ENCODE assay signal across 8 cellular contexts in genomic region chr19:40610396-40611064, GRCh38. TPM values are rescaled to one million over a fixed set of nuclear protein-coding genes. Genes with fewer than 3 reads are reported as not detected.
DNase-seq lines count a peak whose midpoint lies in the region; ATAC-seq and TF ChIP-seq lines count a peak whose summit lies in the region.

No MANE protein-coding gene starts in this region.

- no TSS peak for BruUV-seq in PC-9 (replicated peaks; lab: Mats Ljungman, UMichigan)

- POLR2A ChIA-PET in PC-9 (lab: Charles Lee; ENCODE audit: unreplicated experiment): interaction anchor here (0.5 to 1.0 kb wide), 6 partner anchors 36 to 1182 kb away, joined by 3 to 10 read pairs (median 4); no protein-coding TSS in a partner anchor

- DNase-seq in DMS53 (lab: John Stamatoyannopoulos, UW) (peak; percentile 93), PC-9 (no peak), right atrium auricular region (ENCODE audit: low spot score) (no peak), glomerular visceral epithelial cell (ENCODE audit: extremely low spot score) (no peak)
- peak; percentile 68 for DNase-seq in activated naive CD4-positive, alpha-beta T cell treated with anti-CD3 and anti-CD28 coated beads, Interleukin-2, amount 50 U/mL, for 16 hours

- no peaks in the 10 kb centered on the region for H3K79me2 ChIP-seq in PC-9 (ENCODE audit: low read depth)

- no peaks in the 10 kb centered on the region for H3K9me3 ChIP-seq in PC-9 (ENCODE audit: insufficient read depth, low read depth)
- no peaks in the 10 kb centered on the region for H3K9me3 ChIP-seq in right atrium auricular region

- CTCF ChIA-PET in PC-9 (lab: Charles Lee): no interaction called here

- H3K4me3 ChIP-seq in PC-9 (peak overlapping the region; percentile 63; the same call in 1 of the 2 replicates), right atrium auricular region (peak overlapping the region; percentile 39 to 48), skin epidermis (peak overlapping the region in 5 of 7 experiments; percentile 38 to 53 (median 49))

- ATAC-seq in GM19023 (IDR thresholded peaks at IDR 0.05; ENCODE audit: unreplicated experiment) (no peak), GM18870 (IDR thresholded peaks at IDR 0.05; ENCODE audit: unreplicated experiment) (no peak)

- TF ChIP-seq CTCF in PC-9 (conservative IDR thresholded peaks at IDR 0.05) (no peak), right atrium auricular region (IDR thresholded peaks at IDR 0.05) (no peak)

- no peaks in the 10 kb centered on the region for H4K20me1 ChIP-seq in PC-9 (ENCODE audit: insufficient read depth)

- peaks cover 22% of the 10 kb centered on the region for H3K4me1 ChIP-seq in PC-9 (replicated peaks; ENCODE audit: insufficient read depth)
- H3K4me1 ChIP-seq in right atrium auricular region: peaks cover 0 to 51% of the 10 kb centered on the region in 2 donors

- H3K27ac ChIP-seq in PC-9 (no peak overlapping the region), right atrium auricular region (peak overlapping the region; percentile 74 to 77), skin epidermis (peak overlapping the region; percentile 21 to 92 (median 83))

- intact Hi-C loops in PC-9 (cut with micrococcal nuclease; ENCODE audit: unreplicated experiment): loop anchor here (5.0 kb wide), 1 partner anchor 107 kb away; the partner anchor contains the start of genes COQ8B and ITPKC

- H3K36me3 ChIP-seq in PC-9 (ENCODE audit: low read depth) (no peaks in the 10 kb centered on the region), right atrium auricular region (no peaks in the 10 kb centered on the region)

- H3K27me3 ChIP-seq in PC-9 (ENCODE audit: insufficient read depth, low read depth) (no peaks in the 10 kb centered on the region), right atrium auricular region (no peaks in the 10 kb centered on the region)

- H2AFZ ChIP-seq in PC-9: no peak overlapping the region

- H3K4me2 ChIP-seq in PC-9: peak overlapping the region; percentile 87

- H3F3A ChIP-seq in PC-9 (ENCODE audit: insufficient read depth, low read depth): peaks cover 20% of the 10 kb centered on the region; the same call in 1 of the 2 replicates

- no peaks in the 10 kb centered on the region for H3K9me2 ChIP-seq in PC-9 (ENCODE audit: insufficient read depth)

RNA-seq across cellular contexts. Expression of gene LTBP4, which starts 9.4 kb away (rescaled TPM):
- total RNA-seq in PC-9 (2021) (163 and 203 TPM in 2 replicates), right atrium auricular region (100 to 1,000 TPM; 152 to 257 TPM)

RNA-seq across cellular contexts. Expression of gene SHKBP1, which starts 33.9 kb away (rescaled TPM):
- total RNA-seq in PC-9 (2021): 90.1 and 93.7 TPM in 2 replicates
- 10 to 100 TPM; 15.8 to 35.6 TPM for total RNA-seq in right atrium auricular region

Comparison
In these comparisons a context has a peak if more than half of its experiments do, and no peak if none do; other contexts are left out.
1. DNase-seq: peak in DMS53 (single experiment) and activated naive CD4-positive, alpha-beta T cell treated with anti-CD3 and anti-CD28 coated beads, Interleukin-2, amount 50 U/mL, for 16 hours (single experiment); none in PC-9 (0 of 2), right atrium auricular region (single experiment) and glomerular visceral epithelial cell (single experiment).
2. Peak in every context shown above with its lines, with median percentiles within 50 percentile points of each other: H3K4me3 ChIP-seq.